Comparison of ENCODE assay signal across 17 cellular contexts in the genomic region with DNA sequence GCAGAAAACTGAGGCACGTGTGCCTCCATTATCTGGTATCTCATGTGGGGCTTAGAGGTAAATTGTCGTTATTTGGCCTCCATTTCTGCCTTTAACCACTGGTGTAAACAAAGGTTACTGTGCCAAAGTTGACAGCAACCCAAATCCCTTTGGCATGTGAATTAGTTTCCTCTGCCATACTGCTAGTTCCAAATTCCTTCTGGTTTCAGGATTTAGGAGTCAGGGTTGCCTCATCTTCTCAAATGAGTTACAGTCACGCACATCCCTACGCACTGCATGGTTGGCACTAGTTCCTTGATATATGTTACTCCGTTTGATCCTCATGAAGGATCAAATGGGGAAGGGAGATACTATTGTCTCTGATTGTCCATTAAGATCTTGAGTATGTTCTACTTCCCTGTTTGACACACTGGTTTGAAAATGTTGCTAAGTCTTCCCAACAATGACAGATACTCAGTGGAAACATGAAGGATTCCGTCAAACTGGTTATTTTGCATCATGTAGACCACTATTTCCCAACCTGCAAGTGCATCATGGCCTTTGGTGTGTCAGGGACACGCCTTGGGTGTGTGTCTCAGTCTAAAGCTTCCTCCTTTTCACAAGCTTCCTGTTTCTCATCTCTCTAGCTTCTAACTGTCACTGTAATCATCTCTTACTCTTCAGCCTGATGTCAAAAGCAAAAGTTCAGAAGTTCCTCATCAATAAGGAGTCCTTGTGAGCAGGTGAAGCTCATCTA. TPM values are rescaled to one million over a fixed set of nuclear protein-coding genes. Genes with fewer than 3 reads are reported as not detected.
DNase-seq lines count a peak whose midpoint lies in the region; ATAC-seq, FAIRE-seq and TF ChIP-seq lines count a peak whose summit lies in the region.
"Had no signal": no experiment of that assay in that cellular context is flagged by ENCODE, and none has a peak within 500 bp of the region (broad histone marks: within the 10 kb centered on the region; RNA-seq: fewer than 3 reads in every experiment).

LIPN (plus strand) TSS at position 655 of the 736 bp plus-strand sequence. CDS start 1,386 bp downstream, outside the sequence.

- no peaks in the 10 kb centered on the region for H3K79me2 ChIP-seq in HepG2 (ENCODE audit: insufficient read depth, low read length)

- in situ Hi-C loops in HepG2 (cut with HindIII; ENCODE audit: extremely low pct_ligation_motif_present, low pct_unique_long_range_greater_than_20kb) = no loop called here

- POLR2A ChIA-PET in HepG2 (lab: Yijun Ruan, JAX) = no interaction called here

- no peaks in the 10 kb centered on the region for H3K36me3 Mint-ChIP-seq in T-helper 17 cell (ENCODE audit: low read depth)
- H3K36me3 Mint-ChIP-seq in activated T-helper 17 cell treated with anti-CD3 and anti-CD28 coated beads, Interleukin-2, amount 50 U/mL, for 72 hours (ENCODE audit: low read depth) = no peaks in the 10 kb centered on the region
- H3K36me3 Mint-ChIP-seq: immature natural killer cell had no signal

- H3K9ac ChIP-seq in HepG2 (ENCODE audit: insufficient read depth, low read depth, low read length) = no peak within 1 kb of the TSS

- H3K9me3 ChIP-seq in T-helper 17 cell (ENCODE audit: control insufficient read depth, low read length, poor library complexity, severe bottlenecking) (no peaks in the 10 kb centered on the region), HepG2 (ENCODE audit: low read length) (no peaks in the 10 kb centered on the region)
- H3K9me3 ChIP-seq: tibial nerve had no signal

- CTCF ChIA-PET in HepG2 (lab: Yijun Ruan, JAX; ENCODE audit: low intra/inter-chr PET ratio, low total read pairs) = no interaction called here

- H2AFZ ChIP-seq in HepG2 (ENCODE audit: low read length) = peak within 1 kb of the TSS; percentile 21

- H3K27ac ChIP-seq in HepG2 (ENCODE audit: extremely low read length, insufficient read depth, low read length) (no peak within 1 kb of the TSS), dorsolateral prefrontal cortex (peak within 1 kb of the TSS in 1 of 59 donors; percentile 20)
- H3K27ac ChIP-seq: coronary artery, foreskin keratinocyte had no signal

- no peak for FAIRE-seq in HepG2 (lab: Jason Lieb, UNC)

- H3K27ac Mint-ChIP-seq in stimulated activated naive CD8-positive, alpha-beta T cell treated with anti-CD3 and anti-CD28 coated beads, Interleukin-15, amount 100 ng/mL, for 72 hours = peak within 1 kb of the TSS in 1 of 2 donors; percentile 14
- no peak within 1 kb of the TSS for H3K27ac Mint-ChIP-seq in T-helper 17 cell
- H3K27ac Mint-ChIP-seq in activated T-helper 17 cell treated with anti-CD3 and anti-CD28 coated beads, Interleukin-2, amount 50 U/mL, for 72 hours = no peak within 1 kb of the TSS
- H3K27ac Mint-ChIP-seq: nephron had no signal

- H4K20me1 ChIP-seq in HepG2 (ENCODE audit: insufficient read depth, low read length) = no peaks in the 10 kb centered on the region

- no peaks in the 10 kb centered on the region for H3K27me3 Mint-ChIP-seq in stimulated activated naive CD8-positive, alpha-beta T cell treated with anti-CD3 and anti-CD28 coated beads, Interleukin-15, amount 100 ng/mL, for 72 hours
- peaks cover 11% of the 10 kb centered on the region for H3K27me3 Mint-ChIP-seq in T-helper 17 cell
- H3K27me3 Mint-ChIP-seq in activated T-helper 17 cell treated with anti-CD3 and anti-CD28 coated beads, Interleukin-2, amount 50 U/mL, for 72 hours = peaks cover 4% of the 10 kb centered on the region

- BruUV-seq in HepG2 (replicated peaks; lab: Mats Ljungman, UMichigan) = no TSS peak

- DNase-seq in stimulated activated naive CD8-positive, alpha-beta T cell treated with anti-CD3 and anti-CD28 coated beads, Interleukin-15, Interleukin-2, amounts not matched to agents 100 U/mL and 50 U/mL, for 24 hours = no peak
- no peak for DNase-seq in stimulated activated naive CD8-positive, alpha-beta T cell treated with anti-CD3 and anti-CD28 coated beads, Interleukin-15, amount 100 ng/mL, for 72 hours
- DNase-seq in T-helper 17 cell (no peak), HepG2 (ENCODE audit: low spot score) (no peak), dorsolateral prefrontal cortex (no peak)
- DNase-seq: DMS53, immature natural killer cell, PC-3, T-helper 9 cell had no signal

- TF ChIP-seq CTCF in HepG2 (CRISPR knock-in tag; IDR thresholded peaks at IDR 0.05) = no peak
- TF ChIP-seq CTCF in dorsolateral prefrontal cortex (IDR thresholded peaks at IDR 0.05 in 54 of 56, conservative IDR thresholded peaks at IDR 0.05 in 2 of 56; ENCODE audit: low read depth in 1 of 56, partially characterized antibody in 56 of 56) = no peak

- peaks cover 0 to 5% of the 10 kb centered on the region in 2 donors for H3K9me3 Mint-ChIP-seq in stimulated activated naive CD8-positive, alpha-beta T cell treated with anti-CD3 and anti-CD28 coated beads, Interleukin-15, amount 100 ng/mL, for 72 hours
- peaks cover 3% of the 10 kb centered on the region for H3K9me3 Mint-ChIP-seq in activated T-helper 17 cell treated with anti-CD3 and anti-CD28 coated beads, Interleukin-2, amount 50 U/mL, for 72 hours
- H3K9me3 Mint-ChIP-seq: immature natural killer cell, nephron had no signal

- H3K27me3 ChIP-seq in HepG2 (ENCODE audit: control insufficient read depth in 1 of 2, insufficient read depth in 2 of 2, low read length in 2 of 2) (no peaks in the 10 kb centered on the region), dorsolateral prefrontal cortex (peaks cover 0 to 5% (median 0%) of the 10 kb centered on the region in 45 donors)
- H3K27me3 ChIP-seq: foreskin keratinocyte, tibial nerve had no signal

- H3K4me1 Mint-ChIP-seq in stimulated activated naive CD8-positive, alpha-beta T cell treated with anti-CD3 and anti-CD28 coated beads, Interleukin-15, amount 100 ng/mL, for 72 hours = peaks cover 32% of the 10 kb centered on the region
- H3K4me1 Mint-ChIP-seq in T-helper 17 cell = peaks cover 10% of the 10 kb centered on the region
- H3K4me1 Mint-ChIP-seq in activated T-helper 17 cell treated with anti-CD3 and anti-CD28 coated beads, Interleukin-2, amount 50 U/mL, for 72 hours = peaks cover 6% of the 10 kb centered on the region

- H3K4me2 ChIP-seq in HepG2 (ENCODE audit: low read depth, low read length) = no peak within 1 kb of the TSS
- H3K4me2 ChIP-seq: smooth muscle cell had no signal

- intact Hi-C loops in HepG2 (cut with micrococcal nuclease; ENCODE audit: unreplicated experiment) = no loop called here
- intact Hi-C loops in dorsolateral prefrontal cortex (cut with DNase I) = no loop called here

- TF ChIP-seq POLR2A in HepG2 (IDR thresholded peaks at IDR 0.05; ENCODE audit: insufficient read depth in 1 of 2, low read depth in 2 of 2, low read length in 2 of 2) = no peak

- H3K4me3 ChIP-seq in HepG2 (replicated peaks in 1 of 3; ENCODE audit: insufficient read depth in 1 of 3, low read depth in 2 of 3, low read length in 3 of 3) (no peak within 1 kb of the TSS), dorsolateral prefrontal cortex (no peak within 1 kb of the TSS)
- H3K4me3 ChIP-seq: coronary artery, smooth muscle cell, tibial nerve had no signal

- TF ChIP-seq RAD21 in HepG2 (CRISPR knock-in tag; IDR thresholded peaks at IDR 0.05) = no peak

- H3K36me3 ChIP-seq in HepG2 (replicated peaks in 1 of 2; ENCODE audit: control insufficient read depth in 1 of 2, insufficient read depth in 2 of 2, low read length in 2 of 2) = no peaks in the 10 kb centered on the region
- H3K36me3 ChIP-seq: tibial nerve had no signal

- no peak within 1 kb of the TSS for H3K4me3 Mint-ChIP-seq in stimulated activated naive CD8-positive, alpha-beta T cell treated with anti-CD3 and anti-CD28 coated beads, Interleukin-15, amount 100 ng/mL, for 72 hours
- no peak within 1 kb of the TSS for H3K4me3 Mint-ChIP-seq in T-helper 17 cell
- H3K4me3 Mint-ChIP-seq in activated T-helper 17 cell treated with anti-CD3 and anti-CD28 coated beads, Interleukin-2, amount 50 U/mL, for 72 hours = no peak within 1 kb of the TSS
- H3K4me3 Mint-ChIP-seq: immature natural killer cell, nephron had no signal

- no peaks in the 10 kb centered on the region for H3K4me1 ChIP-seq in HepG2 (ENCODE audit: insufficient read depth, low read length)
- H3K4me1 ChIP-seq: foreskin keratinocyte, tibial nerve had no signal

- TF ChIP-seq EP300 in HepG2 (IDR thresholded peaks at IDR 0.05; ENCODE audit: low read depth in 2 of 2, low read length in 2 of 2) (no peak), HepG2 (CRISPR knock-in tag; IDR thresholded peaks at IDR 0.05; ENCODE audit: borderline replicate concordance) (no peak)

- WGBS in HepG2 (ENCODE audit: low lambda C conversion rate) = 29% methylated on average over 7 of the region's 7 CpGs

- peak; percentile 20 for ATAC-seq in stimulated activated naive CD8-positive, alpha-beta T cell treated with anti-CD3 and anti-CD28 coated beads, Interleukin-15, Interleukin-2, amounts not matched to agents 100 U/mL and 50 U/mL, for 24 hours
- no peak for ATAC-seq in stimulated activated naive CD8-positive, alpha-beta T cell treated with anti-CD3 and anti-CD28 coated beads, Interleukin-15, amount 100 ng/mL, for 72 hours
- ATAC-seq in T-helper 17 cell (peak; percentile 50), HepG2 (no peak), GM19463 (IDR thresholded peaks at IDR 0.05; ENCODE audit: unreplicated experiment) (no peak), GM18868 (IDR thresholded peaks at IDR 0.05; ENCODE audit: unreplicated experiment) (no peak)
- no peak for ATAC-seq in activated T-helper 17 cell treated with anti-CD3 and anti-CD28 coated beads, Interleukin-2, amount 50 U/mL, for 72 hours (replicated peaks)
- ATAC-seq: foreskin keratinocyte, PC-3 had no signal

RNA-seq across cellular contexts. Expression of gene LIPN, which starts in this region (rescaled TPM):
- under 1 TPM in 1 of 2 donors, not detected in 1; 0.80 TPM for total RNA-seq in T-helper 17 cell
- not detected in 2 replicates for total RNA-seq in HepG2 (2016; rRNA removed; fragmentation: Illumina TruSeq; extraction: Trizol)
- not detected in 2 replicates for total RNA-seq in HepG2 (2016; cell fraction: cytosol; rRNA removed; fragmentation: Illumina TruSeq; extraction: Trizol; ENCODE audit: low read depth)
- total RNA-seq in HepG2 (2016; cell fraction: insoluble cytoplasmic fraction; rRNA removed; fragmentation: Illumina TruSeq; extraction: Trizol) = not detected in 2 replicates
- not detected in 2 replicates for total RNA-seq in HepG2 (2016; cell fraction: membrane; rRNA removed; fragmentation: Illumina TruSeq; extraction: Trizol)
- total RNA-seq in HepG2 (2016; cell fraction: nucleus; rRNA removed; fragmentation: Illumina TruSeq; extraction: Trizol) = not detected in 2 replicates
- not detected in 2 replicates for polyA plus RNA-seq in HepG2 (2011; rRNA removed)
- polyA plus RNA-seq in HepG2 (2011; cell fraction: cytosol; rRNA removed) = not detected in 2 replicates
- not detected in 2 replicates for polyA plus RNA-seq in HepG2 (2011; cell fraction: nucleus; rRNA removed)
- polyA plus RNA-seq in HepG2 (2012) = not detected in 2 replicates
- polyA plus RNA-seq in HepG2 (2016; cell fraction: cytosol; fragmentation: Illumina TruSeq; extraction: Trizol; ENCODE audit: low read depth) = not detected in 2 replicates
- polyA plus RNA-seq in HepG2 (2016; cell fraction: insoluble cytoplasmic fraction; fragmentation: Illumina TruSeq; extraction: Trizol; ENCODE audit: low read depth) = not detected in 2 replicates
- polyA plus RNA-seq in HepG2 (2016; cell fraction: membrane; fragmentation: Illumina TruSeq; extraction: Trizol; ENCODE audit: low read depth) = not detected in 2 replicates
- polyA plus RNA-seq in HepG2 (2016; cell fraction: nucleus; fragmentation: Illumina TruSeq; extraction: Trizol; ENCODE audit: insufficient read depth, low read depth) = not detected in 2 replicates
- 0.12 TPM in 1 of 2 replicates, not detected in the other for polyA minus RNA-seq in HepG2 (2011; rRNA and poly(A)+ RNA removed; ENCODE audit: low replicate concordance)
- polyA minus RNA-seq in HepG2 (2011; cell fraction: cytosol; rRNA and poly(A)+ RNA removed) = not detected in 2 replicates
- not detected in 2 replicates for polyA minus RNA-seq in HepG2 (2011; cell fraction: nucleus; rRNA and poly(A)+ RNA removed)
- total RNA-seq in dorsolateral prefrontal cortex = under 1 TPM in 4 of 120 experiments, not detected in 116; 0.42 to 0.98 (median 0.55) TPM
- not detected for total RNA-seq in activated T-helper 17 cell treated with anti-CD3 and anti-CD28 coated beads, Interleukin-2, amount 50 U/mL, for 72 hours
- total RNA-seq: foreskin keratinocyte, PC-3, tibial nerve had no signal
- polyA plus RNA-seq: foreskin keratinocyte, immature natural killer cell, smooth muscle cell had no signal

Comparison
In these comparisons a context has a peak if more than half of its experiments do, and no peak if none do; other contexts are left out.
1. Peak in ATAC-seq in T-helper 17 cell; RNA of the gene not detected or under 1 TPM.